Comparison of ENCODE assay signal across 1 cellular context in genomic region chr19:20079487-20079886, GRCh38.
TF ChIP-seq lines count a peak whose summit lies in the region.

No MANE protein-coding gene starts in this region.

TF ChIP-seq in GM23338, 12 proteins besides CTCF, POLR2A, EP300 and RAD21 (continued from another document):
- TF ChIP-seq ZNF462 (CRISPR knock-in tag; IDR thresholded peaks at IDR 0.05) (no peak), ETS1 (IDR thresholded peaks at IDR 0.05) (no peak), NANOG (IDR thresholded peaks at IDR 0.05; ENCODE audit: borderline replicate concordance) (no peak)
